19 cellular contexts compared by ENCODE assay signal in genomic region chr1:237539055-237539454, GRCh38.
"Had no signal": no experiment of that assay in that cellular context is flagged by ENCODE, and none has a peak within 500 bp of the region (broad histone marks: within the 10 kb centered on the region; RNA-seq: fewer than 3 reads in every experiment).

No MANE protein-coding gene starts in this region.

- DNase-seq: KBM-7, NCI-H1048, NCI-H1105, NCI-H1417, NCI-H1436 treated with DMSO at 0.1 percent for 48 hours, NCI-H1694, NCI-H187 treated with DMSO at 0.1 percent for 48 hours, NCI-H2029 treated with DMSO at 0.1 percent for 48 hours, NCI-H2171 treated with DMSO at 0.1 percent for 48 hours, NCI-H345, NCI-H446 treated with DMSO at 0.1 percent for 48 hours, NCI-H510A treated with DMSO at 0.1 percent for 48 hours, NCI-H526, NCI-H748 treated with DMSO at 0.1 percent for 48 hours, OCI-M1, PC-9, Peyer's patch, Right ventricle myocardium superior, SIG-M5 had no signal
